ENCODE assay signal across 28 cellular contexts in the genomic region with DNA sequence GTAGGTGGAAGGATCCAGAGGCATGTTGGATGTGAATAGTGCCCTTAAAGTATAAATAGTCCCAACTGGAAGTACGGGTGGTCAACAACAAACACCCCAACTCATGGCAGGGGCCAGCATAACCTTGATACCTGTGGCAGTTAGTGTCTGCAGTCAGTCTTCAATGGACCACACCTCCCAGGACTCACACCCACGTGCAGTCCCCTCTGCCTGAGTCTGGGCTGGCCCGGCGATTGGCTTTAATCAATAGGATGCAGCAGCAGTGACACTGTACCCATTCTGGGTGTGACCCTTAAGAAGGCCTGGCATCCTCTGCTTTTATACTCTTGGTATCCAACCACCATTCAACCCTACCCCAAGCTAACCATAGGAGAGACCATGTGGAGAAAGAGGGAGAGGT. TPM values are rescaled to one million over a fixed set of nuclear protein-coding genes. Genes with fewer than 3 reads are reported as not detected.
A peak's percentile ranks its signal among the peaks of the same experiment; 100 is the strongest.
DNase-seq lines count a peak whose midpoint lies in the region; ATAC-seq and TF ChIP-seq lines count a peak whose summit lies in the region.
"Had no signal": no experiment of that assay in that cellular context is flagged by ENCODE, and none has a peak within 500 bp of the region (broad histone marks: within the 10 kb centered on the region; RNA-seq: fewer than 3 reads in every experiment).

No MANE protein-coding gene starts in this region.

- ATAC-seq in IMR-90 (ENCODE audit: low read depth) (no peak), GM19035 (IDR thresholded peaks at IDR 0.05; ENCODE audit: unreplicated experiment) (no peak)
- ATAC-seq: GM12878 had no signal

- no peaks in the 10 kb centered on the region for H3K4me1 Mint-ChIP-seq in osteocyte (ENCODE audit: unreplicated experiment)
- H3K4me1 Mint-ChIP-seq: CD14-positive monocyte; CD4-positive, alpha-beta memory T cell; CD4-positive, CD25-positive, alpha-beta regulatory T cell; CD8-positive, alpha-beta memory T cell had no signal

- H4K20me1 ChIP-seq in IMR-90 (ENCODE audit: insufficient read depth, low read length), result no peaks in the 10 kb centered on the region
- H4K20me1 ChIP-seq: BLaER1 had no signal

- H3K27me3 ChIP-seq in IMR-90 (ENCODE audit: control insufficient read depth, insufficient read depth, low read length) (peaks cover 34% of the 10 kb centered on the region), vagina (no peaks in the 10 kb centered on the region)
- H3K27me3 ChIP-seq: BE2C, BLaER1 had no signal

- DNase-seq in IMR-90, result no peak
- peak; percentile 36 for DNase-seq in coronary artery (ENCODE audit: low spot score)
- DNase-seq in osteocyte (ENCODE audit: extremely low spot score, unreplicated experiment), result peak; percentile 67
- DNase-seq in vagina (ENCODE audit: extremely low spot score in 2 of 2), result peak; percentile 46 to 64
- no peak for DNase-seq in NCI-H526 (lab: John Stamatoyannopoulos, UW)
- no peak for DNase-seq in RPMI8226
- DNase-seq: 8988T; ACHN; BE2C; C1 segment of cervical spinal cord; CD4-positive, alpha-beta memory T cell; CD4-positive, CD25-positive, alpha-beta regulatory T cell; CD8-positive, alpha-beta memory T cell; COR-L47; DMS 273 treated with DMSO at 0.1 percent for 48 hours; DMS153; DMS53; DMS79; DND-41; EL; GDM1 had no signal

- CTCF ChIA-PET in IMR-90 (lab: Yijun Ruan, JAX), result no interaction called here

- H3K9me1 ChIP-seq in IMR-90 (ENCODE audit: insufficient read depth, low read length), result no peaks in the 10 kb centered on the region

- H3K27me3 Mint-ChIP-seq in osteocyte (ENCODE audit: unreplicated experiment), result peaks cover 50% of the 10 kb centered on the region

- H4K5ac ChIP-seq in IMR-90 (ENCODE audit: low read depth, low read length), result no peak overlapping the region

- TF ChIP-seq CTCF in IMR-90 (conservative IDR thresholded peaks at IDR 0.05; ENCODE audit: low read depth, low read length) (no peak), coronary artery (IDR thresholded peaks at IDR 0.05) (no peak), osteocyte (IDR thresholded peaks at IDR 0.05) (no peak), vagina (IDR thresholded peaks at IDR 0.05) (no peak)

- POLR2A ChIA-PET in IMR-90 (lab: Charles Lee; ENCODE audit: unreplicated experiment), result no interaction called here

- H3K9me3 ChIP-seq in IMR-90 (ENCODE audit: control insufficient read depth, insufficient read depth, low read length) (no peaks in the 10 kb centered on the region), vagina (no peaks in the 10 kb centered on the region)
- H3K9me3 ChIP-seq: BE2C, BLaER1 had no signal

- no peak overlapping the region for H3K4me3 Mint-ChIP-seq in osteocyte (ENCODE audit: unreplicated experiment)
- H3K4me3 Mint-ChIP-seq: CD14-positive monocyte; CD4-positive, alpha-beta memory T cell; CD4-positive, CD25-positive, alpha-beta regulatory T cell; CD8-positive, alpha-beta memory T cell had no signal

- H3K9me3 Mint-ChIP-seq in osteocyte (ENCODE audit: unreplicated experiment), result no peaks in the 10 kb centered on the region
- H3K9me3 Mint-ChIP-seq: CD14-positive monocyte; CD4-positive, alpha-beta memory T cell; CD4-positive, CD25-positive, alpha-beta regulatory T cell; CD8-positive, alpha-beta memory T cell had no signal

- no peak overlapping the region for H2BK20ac ChIP-seq in IMR-90 (ENCODE audit: low read depth, low read length)

- H3K27ac ChIP-seq in IMR-90 (ENCODE audit: insufficient read depth, low read length) (no peak overlapping the region), coronary artery (no peak overlapping the region), vagina (no peak overlapping the region)
- H3K27ac ChIP-seq: BLaER1 had no signal

- H3K18ac ChIP-seq in IMR-90 (ENCODE audit: low read depth, low read length), result no peak overlapping the region

- H3K56ac ChIP-seq in IMR-90 (ENCODE audit: extremely low read depth, insufficient read depth, low read length), result no peak overlapping the region

- H3K4me1 ChIP-seq in IMR-90 (ENCODE audit: control insufficient read depth, insufficient read depth, low read length) (no peaks in the 10 kb centered on the region), vagina (no peaks in the 10 kb centered on the region)
- H3K4me1 ChIP-seq: BE2C had no signal

- no peaks in the 10 kb centered on the region for H3K36me3 Mint-ChIP-seq in osteocyte (ENCODE audit: unreplicated experiment)
- H3K36me3 Mint-ChIP-seq: CD14-positive monocyte; CD4-positive, alpha-beta memory T cell; CD4-positive, CD25-positive, alpha-beta regulatory T cell; CD8-positive, alpha-beta memory T cell had no signal

- H2BK120ac ChIP-seq in IMR-90 (ENCODE audit: low read depth, low read length), result no peak overlapping the region

- H3K23ac ChIP-seq in IMR-90 (ENCODE audit: low read depth, low read length), result no peak overlapping the region

- no peak overlapping the region for H2AFZ ChIP-seq in IMR-90 (replicated peaks; ENCODE audit: low read length, poor library complexity)

- no peak overlapping the region for H2AK5ac ChIP-seq in IMR-90 (ENCODE audit: low read depth, low read length)

- H3K4me3 ChIP-seq in IMR-90 (ENCODE audit: insufficient read depth, low read depth, low read length), result no peak overlapping the region
- H3K4me3 ChIP-seq in coronary artery, result no peak overlapping the region
- H3K4me3 ChIP-seq in vagina, result no peak overlapping the region
- H3K4me3 ChIP-seq: BLaER1, GM12878 had no signal

- H3K9ac ChIP-seq in IMR-90 (ENCODE audit: low read depth, low read length), result no peak overlapping the region
- H3K9ac ChIP-seq: BLaER1 had no signal

- H3K79me1 ChIP-seq in IMR-90 (ENCODE audit: low read depth in 1 of 2, low read length in 2 of 2), result no peaks in the 10 kb centered on the region

- 0% methylated on average over 1 of the region's 4 CpGs; no CpG with 5 or more reads in 1 of the 2 experiments for WGBS in IMR-90 (ENCODE audit: extremely low coverage in 2 of 2, insufficient read length in 1 of 2), 2 experiments

- H4K8ac ChIP-seq in IMR-90 (ENCODE audit: low read depth in 2 of 2, low read length in 2 of 2), result no peak overlapping the region

- no peak overlapping the region for H3K4me2 ChIP-seq in IMR-90 (ENCODE audit: low read depth, low read length)
- H3K4me2 ChIP-seq: BLaER1 had no signal

- no TSS peak for BruUV-seq in IMR-90 (replicated peaks; lab: Mats Ljungman, UMichigan)

- no peak overlapping the region for H2BK15ac ChIP-seq in IMR-90 (ENCODE audit: low read depth, low read length)

- no peak for TF ChIP-seq RAD21 in IMR-90 (IDR thresholded peaks at IDR 0.05; ENCODE audit: low read length)

- H2BK5ac ChIP-seq in IMR-90 (ENCODE audit: low read depth, low read length, poor library complexity, severe bottlenecking), result no peak overlapping the region

- H3K36me3 ChIP-seq in IMR-90 (ENCODE audit: control insufficient read depth, insufficient read depth, low read length) (no peaks in the 10 kb centered on the region), vagina (no peaks in the 10 kb centered on the region)
- H3K36me3 ChIP-seq: BE2C, BLaER1 had no signal

- no peak overlapping the region for H3K4ac ChIP-seq in IMR-90 (ENCODE audit: low read depth, low read length)

- no peak overlapping the region for H3K14ac ChIP-seq in IMR-90 (replicated peaks; ENCODE audit: low read depth, low read length)

- TF ChIP-seq POLR2A in IMR-90 (IDR thresholded peaks at IDR 0.05; ENCODE audit: low read depth, low read length), result no peak
- TF ChIP-seq POLR2A in vagina (IDR thresholded peaks at IDR 0.05), result no peak

- dilution Hi-C loops in IMR-90 (cut with HindIII; ENCODE audit: low sequenced_read_pairs, unreplicated experiment), result no loop called here

- in situ Hi-C loops in IMR-90 (cut with MboI; ENCODE audit: low sequenced_read_pairs), result no loop called here

- H3K27ac Mint-ChIP-seq in osteocyte (ENCODE audit: unreplicated experiment), result no peak overlapping the region
- H3K27ac Mint-ChIP-seq: CD4-positive, alpha-beta memory T cell; CD4-positive, CD25-positive, alpha-beta regulatory T cell; CD8-positive, alpha-beta memory T cell had no signal

- peak overlapping the region; percentile 70 for H2AK9ac ChIP-seq in IMR-90 (replicated peaks; ENCODE audit: low read depth, low read length, poor library complexity)

- no peak overlapping the region for H4K91ac ChIP-seq in IMR-90 (ENCODE audit: insufficient read depth, low read depth, low read length)

- intact Hi-C loops in IMR-90 (cut with micrococcal nuclease) (no loop called here), vagina (cut with DNase I) (no loop called here)

TF ChIP-seq in IMR-90, 13 proteins besides CTCF, POLR2A, EP300 and RAD21 (continues in another document):
- no peak for TF ChIP-seq RFX5 (IDR thresholded peaks at IDR 0.05; ENCODE audit: low read depth, low read length)
- TF ChIP-seq SMC3 (IDR thresholded peaks at IDR 0.05; ENCODE audit: low read depth, low read length), result no peak
- TF ChIP-seq RCOR1 (IDR thresholded peaks at IDR 0.05; ENCODE audit: insufficient replicate concordance, low read length), result no peak
- TF ChIP-seq CEBPB (IDR thresholded peaks at IDR 0.05; ENCODE audit: low read depth, low read length), result no peak
- TF ChIP-seq NFE2L2 (IDR thresholded peaks at IDR 0.05; ENCODE audit: low read depth, low read length), result no peak
- TF ChIP-seq CHD1 (IDR thresholded peaks at IDR 0.05; ENCODE audit: low read depth, low read length), result no peak
- TF ChIP-seq, protein P1, sequence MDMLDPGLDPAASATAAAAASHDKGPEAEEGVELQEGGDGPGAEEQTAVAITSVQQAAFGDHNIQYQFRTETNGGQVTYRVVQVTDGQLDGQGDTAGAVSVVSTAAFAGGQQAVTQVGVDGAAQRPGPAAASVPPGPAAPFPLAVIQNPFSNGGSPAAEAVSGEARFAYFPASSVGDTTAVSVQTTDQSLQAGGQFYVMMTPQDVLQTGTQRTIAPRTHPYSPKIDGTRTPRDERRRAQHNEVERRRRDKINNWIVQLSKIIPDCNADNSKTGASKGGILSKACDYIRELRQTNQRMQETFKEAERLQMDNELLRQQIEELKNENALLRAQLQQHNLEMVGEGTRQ (IDR thresholded peaks at IDR 0.05; ENCODE audit: low read depth, low read length), result no peak
- no peak for TF ChIP-seq MAZ (IDR thresholded peaks at IDR 0.05; ENCODE audit: borderline replicate concordance, low read depth, low read length)
- no peak for TF ChIP-seq BHLHE40 (IDR thresholded peaks at IDR 0.05; ENCODE audit: low read depth, low read length)
- TF ChIP-seq, protein P2, sequence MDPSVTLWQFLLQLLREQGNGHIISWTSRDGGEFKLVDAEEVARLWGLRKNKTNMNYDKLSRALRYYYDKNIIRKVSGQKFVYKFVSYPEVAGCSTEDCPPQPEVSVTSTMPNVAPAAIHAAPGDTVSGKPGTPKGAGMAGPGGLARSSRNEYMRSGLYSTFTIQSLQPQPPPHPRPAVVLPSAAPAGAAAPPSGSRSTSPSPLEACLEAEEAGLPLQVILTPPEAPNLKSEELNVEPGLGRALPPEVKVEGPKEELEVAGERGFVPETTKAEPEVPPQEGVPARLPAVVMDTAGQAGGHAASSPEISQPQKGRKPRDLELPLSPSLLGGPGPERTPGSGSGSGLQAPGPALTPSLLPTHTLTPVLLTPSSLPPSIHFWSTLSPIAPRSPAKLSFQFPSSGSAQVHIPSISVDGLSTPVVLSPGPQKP (IDR thresholded peaks at IDR 0.05; ENCODE audit: borderline replicate concordance, low read depth, low read length), result no peak

RNA-seq across cellular contexts. Expression of a gene that starts 18.6 kb away (rescaled TPM):
- total RNA-seq in IMR-90 (2012; rRNA removed) (not detected in 2 replicates), osteocyte (not detected in 2 replicates), vagina (not detected)
- not detected in 2 replicates for polyA plus RNA-seq in IMR-90 (2012; rRNA removed)
- polyA plus RNA-seq in IMR-90 (2012; cell fraction: cytosol; rRNA removed), result not detected in 2 replicates
- not detected in 2 replicates for polyA plus RNA-seq in IMR-90 (2012; cell fraction: nucleus; rRNA removed; ENCODE audit: low replicate concordance)
- total RNA-seq: A673; CD4-positive, alpha-beta memory T cell; CD4-positive, CD25-positive, alpha-beta regulatory T cell; CD8-positive, alpha-beta memory T cell; Daoy; GM12878 had no signal
- polyA plus RNA-seq: AG04450; CD14-positive monocyte; CD4-positive, alpha-beta memory T cell; CD4-positive, CD25-positive, alpha-beta regulatory T cell; CD8-positive, alpha-beta memory T cell; GM12878 had no signal

Comparison
In these comparisons a context has a peak if more than half of its experiments do, and no peak if none do; other contexts are left out.
1. DNase-seq: peak in coronary artery (single experiment), osteocyte (single experiment) and vagina (2 of 2); none in IMR-90 (single experiment), NCI-H526 (0 of 2) and RPMI8226 (single experiment).